ENCODE assay signal across 9 cellular contexts in the genomic region with DNA sequence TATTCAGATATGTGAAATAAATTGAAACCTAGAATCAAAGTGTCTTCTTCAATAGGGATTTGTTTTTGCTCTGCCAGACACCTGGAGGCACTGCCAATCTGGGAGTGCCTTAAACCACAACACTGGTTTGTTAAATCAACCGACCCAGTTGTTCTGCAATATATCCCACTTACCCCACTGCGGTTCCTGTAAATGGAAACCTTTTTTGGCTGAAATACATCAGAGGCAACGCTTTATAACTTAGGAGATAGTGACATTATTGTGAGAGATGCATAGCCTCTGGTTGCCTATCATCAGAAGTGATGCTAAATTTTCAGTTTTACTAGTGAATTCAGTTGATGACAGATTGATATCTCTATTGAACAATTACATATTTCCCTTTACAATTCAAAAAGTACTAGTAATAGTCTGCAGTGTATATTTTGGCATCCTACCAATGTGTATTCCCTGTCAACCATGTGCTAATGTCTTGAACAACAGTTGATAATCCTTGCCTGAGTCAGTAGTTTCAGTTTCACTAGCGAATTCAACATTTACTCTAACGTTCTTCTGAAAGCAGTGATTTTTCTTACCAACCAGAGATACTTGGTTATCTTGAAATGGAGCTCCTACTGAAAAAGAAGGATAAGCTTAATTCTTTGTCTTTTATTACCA. TPM values are rescaled to one million over a fixed set of nuclear protein-coding genes. Genes with fewer than 3 reads are reported as not detected.
DNase-seq lines count a peak whose midpoint lies in the region; ATAC-seq and TF ChIP-seq lines count a peak whose summit lies in the region.
"Had no signal": no experiment of that assay in that cellular context is flagged by ENCODE, and none has a peak within 500 bp of the region (broad histone marks: within the 10 kb centered on the region; RNA-seq: fewer than 3 reads in every experiment).

No MANE protein-coding gene starts in this region.

- dilution Hi-C loops in mammary epithelial cell (cut with HindIII; ENCODE audit: low sequenced_read_pairs): no loop called here

- peak; percentile 28 to 74 for DNase-seq in NCI-H2081 (lab: John Stamatoyannopoulos, UW)
- peak; percentile 69 for DNase-seq in mammary epithelial cell
- peak; percentile 76 for DNase-seq in myocyte (ENCODE audit: low read depth)
- no peak for DNase-seq in islet precursor cell
- DNase-seq in DMS53 treated with DMSO at 0.1 percent for 48 hours (lab: John Stamatoyannopoulos, UW; ENCODE audit: unreplicated experiment): no peak
- DNase-seq in T1000 (lab: John Stamatoyannopoulos, UW): no peak

- no peak for ATAC-seq in GM21619 (IDR thresholded peaks at IDR 0.05; ENCODE audit: unreplicated experiment)

- H3K79me2 ChIP-seq in DOHH2 (ENCODE audit: control insufficient read depth, low read length): no peaks in the 10 kb centered on the region
- H3K79me2 ChIP-seq in mammary epithelial cell (ENCODE audit: insufficient read depth, low read length): no peaks in the 10 kb centered on the region

- H4K20me1 ChIP-seq in DOHH2 (ENCODE audit: control insufficient read depth, insufficient read depth, low read depth, low read length): no peaks in the 10 kb centered on the region
- H4K20me1 ChIP-seq in mammary epithelial cell (ENCODE audit: insufficient read depth, low read length): no peaks in the 10 kb centered on the region

- H3K9me3 ChIP-seq in DOHH2 (ENCODE audit: control insufficient read depth, insufficient read depth, low read length) (peaks cover 16% of the 10 kb centered on the region), mammary epithelial cell (replicated peaks; ENCODE audit: insufficient read depth, low read length) (no peaks in the 10 kb centered on the region)

- H3K4me2 ChIP-seq in DOHH2 (ENCODE audit: low read length) (peak overlapping the region; percentile 58), mammary epithelial cell (ENCODE audit: insufficient read depth, low read depth, low read length) (peak overlapping the region; percentile 76)

- peak overlapping the region; percentile 43 for H3K9ac ChIP-seq in mammary epithelial cell (ENCODE audit: insufficient read depth, low read length)

- H3K36me3 ChIP-seq in DOHH2 (ENCODE audit: control insufficient read depth, low read length): peaks cover 13% of the 10 kb centered on the region
- no peaks in the 10 kb centered on the region for H3K36me3 ChIP-seq in mammary epithelial cell (ENCODE audit: insufficient read depth, low read length)

- in situ Hi-C loops in mammary epithelial cell (cut with MboI; ENCODE audit: low sequenced_read_pairs in 2 of 2): no loop called here

- no peaks in the 10 kb centered on the region for H3K9me2 ChIP-seq in DOHH2 (replicated peaks; ENCODE audit: control insufficient read depth, low read length)

- BruUV-seq in mammary epithelial cell (replicated peaks; lab: Mats Ljungman, UMichigan): no TSS peak

- 0 out of 2 replicates have a peak, but pooled peaks cover 4% of the 10 kb centered on the region for H3F3A ChIP-seq in DOHH2 (ENCODE audit: control insufficient read depth, insufficient read depth)

- H3K27me3 ChIP-seq in DOHH2 (ENCODE audit: control insufficient read depth, low read length) (no peaks in the 10 kb centered on the region), mammary epithelial cell (ENCODE audit: insufficient read depth, low read length) (no peaks in the 10 kb centered on the region)

- CTCF ChIA-PET in mammary epithelial cell (lab: Charles Lee; ENCODE audit: low non-redundant PET): no interaction called here

- H3K4me1 ChIP-seq in DOHH2 (ENCODE audit: control insufficient read depth, low read length) (peaks cover 43% of the 10 kb centered on the region), mammary epithelial cell (ENCODE audit: insufficient read depth, low read length) (peaks cover 4% of the 10 kb centered on the region)

- intact Hi-C loops in mammary epithelial cell (cut with micrococcal nuclease): no loop called here

- TF ChIP-seq CTCF in DOHH2 (IDR thresholded peaks at IDR 0.05; ENCODE audit: low read depth, low read length, poor library complexity, severe bottlenecking): no peak
- no peak for TF ChIP-seq CTCF in mammary epithelial cell (conservative IDR thresholded peaks at IDR 0.05 in 1 of 2, IDR thresholded peaks at IDR 0.05 in 1 of 2; ENCODE audit: extremely low read depth in 1 of 2, insufficient read depth in 1 of 2, low read depth in 1 of 2, low read length in 2 of 2)

- H3K27ac ChIP-seq in DOHH2 (ENCODE audit: low read depth, low read length) (no peak overlapping the region), mammary epithelial cell (ENCODE audit: insufficient read depth, low read depth, low read length) (peak overlapping the region; percentile 19)

- WGBS in mammary epithelial cell (ENCODE audit: low coverage, missing lambda C conversion rate): 35% methylated on average over 5 of the region's 5 CpGs

- H3K4me3 ChIP-seq in DOHH2 (ENCODE audit: low read length): peak overlapping the region; percentile 45
- H3K4me3 ChIP-seq in mammary epithelial cell (replicated peaks in 1 of 3; ENCODE audit: insufficient read depth in 1 of 3, low read depth in 2 of 3, low read length in 3 of 3): peak overlapping the region in 2 of 3 experiments; percentile 31 to 37
- H3K4me3 ChIP-seq: lung had no signal

- peak overlapping the region; percentile 78 for H2AFZ ChIP-seq in mammary epithelial cell (ENCODE audit: low read depth, low read length)

RNA-seq across cellular contexts. Expression of a gene that starts 30.5 kb away (rescaled TPM):
- 100 to 1,000 TPM in 1 of 2 donors, 10 to 100 TPM in 1; 85.0 to 110 TPM for total RNA-seq in mammary epithelial cell
- 56.4 TPM for polyA plus RNA-seq in mammary epithelial cell
- 105 TPM for polyA minus RNA-seq in mammary epithelial cell
- 98.0 and 103 TPM in 2 replicates for total RNA-seq in myocyte
- polyA plus RNA-seq in myocyte (2012): 62.9 TPM

Comparison
In these comparisons a context has a peak if more than half of its experiments do, and no peak if none do; other contexts are left out.
1. DNase-seq: peak in NCI-H2081 (2 of 2), mammary epithelial cell (single experiment) and myocyte (single experiment); none in islet precursor cell (single experiment), DMS53 treated with DMSO at 0.1 percent for 48 hours (single experiment) and T1000 (single experiment).